ENCODE assay signal across 1 cellular context in genomic region chr11:408154-409007, GRCh38.
A peak's percentile ranks its signal among the peaks of the same experiment; 100 is the strongest.
TF ChIP-seq lines count a peak whose summit lies in the region.

No MANE protein-coding gene starts in this region.

TF ChIP-seq in HepG2, 621 proteins besides CTCF, POLR2A, EP300 and RAD21:
- TF ChIP-seq PLSCR1 (CRISPR knock-in tag; IDR thresholded peaks at IDR 0.05; ENCODE audit: borderline replicate concordance) (no peak), NR2F6 (IDR thresholded peaks at IDR 0.05) (0 out of 2 replicates have a peak, but pooled peaks have one; percentile 25), NR2F6 (CRISPR knock-in tag; IDR thresholded peaks at IDR 0.05) (no peak), ZFP36L2 (CRISPR knock-in tag; IDR thresholded peaks at IDR 0.05) (no peak), SP5 (CRISPR knock-in tag; IDR thresholded peaks at IDR 0.05; ENCODE audit: borderline replicate concordance, low read depth) (no peak), NR2C2 (CRISPR knock-in tag; IDR thresholded peaks at IDR 0.05; ENCODE audit: borderline replicate concordance) (0 out of 2 replicates have a peak, but pooled peaks have one; percentile 22), HOMEZ (CRISPR knock-in tag; IDR thresholded peaks at IDR 0.05; ENCODE audit: low read depth) (no peak), RNF219 (CRISPR knock-in tag; IDR thresholded peaks at IDR 0.05) (no peak), POLR2G (IDR thresholded peaks at IDR 0.05; ENCODE audit: low read depth, low read length) (peak; percentile 12; the same call in 1 of the 2 replicates), SMAD9 (CRISPR knock-in tag; IDR thresholded peaks at IDR 0.05) (no peak), ELF4 (CRISPR knock-in tag; IDR thresholded peaks at IDR 0.05; ENCODE audit: borderline replicate concordance) (no peak), ZSCAN12 (CRISPR knock-in tag; IDR thresholded peaks at IDR 0.05) (no peak), ADNP (CRISPR knock-in tag; IDR thresholded peaks at IDR 0.05) (no peak), ZNF556 (CRISPR knock-in tag; IDR thresholded peaks at IDR 0.05; ENCODE audit: borderline replicate concordance) (no peak), ZNF558 (CRISPR knock-in tag; IDR thresholded peaks at IDR 0.05; ENCODE audit: borderline replicate concordance) (no peak), CENPX (CRISPR knock-in tag; IDR thresholded peaks at IDR 0.05) (no peak), ZNF616 (CRISPR knock-in tag; IDR thresholded peaks at IDR 0.05; ENCODE audit: low read depth) (no peak)
TF ChIP-seq in HepG2: peak in this region for 3.
